Comparison of ENCODE assay signal across 6 cellular contexts in genomic region chr22:27986459-27986858, GRCh38.
"Had no signal": no experiment of that assay in that cellular context is flagged by ENCODE, and none has a peak within 500 bp of the region (broad histone marks: within the 10 kb centered on the region; RNA-seq: fewer than 3 reads in every experiment).

No MANE protein-coding gene starts in this region.

- H3K4me2 ChIP-seq: SK-N-SH had no signal

- DNase-seq: activated CD4-positive, alpha-beta T cell treated with anti-CD3 and anti-CD28 coated beads, Interleukin-2, amount 10 ng/mL, durations not matched to agents 7 days and 5 days; activated naive CD4-positive, alpha-beta T cell treated with Interleukin-2 at 50 U/mL for 16 hours; glutamatergic neuron; SK-N-SH; stimulated activated CD4-positive, alpha-beta T cell treated with anti-CD3 and anti-CD28 coated beads, Interleukin-4, amount 100 ng/mL, for 4 hours; T-helper 1 cell had no signal

- H3K9me3 ChIP-seq: SK-N-SH had no signal

- H3K9me2 ChIP-seq: SK-N-SH had no signal

- H3K9ac ChIP-seq: SK-N-SH had no signal
